In the genomic region with DNA sequence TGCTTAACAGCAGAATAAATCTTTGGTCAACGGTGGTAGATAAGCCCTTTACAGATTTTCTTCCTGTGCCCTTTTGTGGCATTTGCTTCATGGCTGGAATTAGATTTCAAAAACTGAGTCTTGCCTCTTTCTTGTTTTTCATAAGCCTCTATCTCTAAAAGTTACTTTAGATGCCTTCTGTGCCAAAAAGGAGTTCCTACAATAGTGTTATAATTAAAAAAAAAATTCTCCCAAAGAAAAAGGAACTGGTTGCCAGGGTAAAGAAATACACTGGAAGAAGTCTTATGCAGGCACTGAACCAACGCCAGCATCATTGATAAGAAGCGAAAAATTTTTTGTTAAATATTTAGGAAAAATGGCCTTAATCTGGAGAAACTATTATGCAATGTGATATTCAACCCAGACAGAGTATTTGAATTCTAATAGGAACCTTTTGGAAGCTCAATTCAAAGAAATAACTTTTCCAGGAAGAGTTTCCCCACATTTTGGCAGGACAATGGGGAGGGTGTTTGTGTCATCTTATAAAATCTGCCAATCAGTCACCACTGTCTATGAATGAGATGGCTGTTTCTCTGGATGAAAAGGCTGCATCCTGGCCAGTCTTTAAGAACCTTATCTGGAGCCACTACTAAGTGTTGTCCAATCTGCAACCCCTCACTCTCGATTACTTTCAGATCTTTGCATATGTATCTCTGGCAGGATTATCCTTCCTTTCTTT, we compare ENCODE assay signal across 37 cellular contexts.
"Had no signal": no experiment of that assay in that cellular context is flagged by ENCODE, and none has a peak within 500 bp of the region (broad histone marks: within the 10 kb centered on the region; RNA-seq: fewer than 3 reads in every experiment).

No MANE protein-coding gene starts in this region.

- ATAC-seq: activated CD8-positive, alpha-beta memory T cell treated with anti-CD3 and anti-CD28 coated beads, Interleukin-2, amount 10 ng/mL, durations not matched to agents 7 days and 5 days; body of pancreas; PC-3 had no signal

- H3K27ac ChIP-seq: body of pancreas, breast epithelium, KMS-11, Peyer's patch, VCaP had no signal

- H3K4me1 ChIP-seq: body of pancreas, breast epithelium, Peyer's patch had no signal

- H3K9me3 ChIP-seq: body of pancreas, breast epithelium, Peyer's patch had no signal

- H3K4me3 ChIP-seq: body of pancreas, breast epithelium, Peyer's patch had no signal

- DNase-seq: activated B cell treated with CpG ODN at 0.5 μM for 24 hours; activated CD4-positive, alpha-beta memory T cell treated with anti-CD3 and anti-CD28 coated beads, Interleukin-2, amount 10 ng/mL, durations not matched to agents 7 days and 5 days; activated CD4-positive, alpha-beta T cell treated with anti-CD3 and anti-CD28 coated beads for 4 hours; activated CD4-positive, CD25-positive, alpha-beta regulatory T cell treated with anti-CD3 and anti-CD28 coated beads, Interleukin-2, amount 50 U/mL, for 72 hours; activated CD8-positive, alpha-beta memory T cell treated with anti-CD3 and anti-CD28 coated beads for 24 hours; activated CD8-positive, alpha-beta memory T cell treated with anti-CD3 and anti-CD28 coated beads, Interleukin-2, amount 10 ng/mL, durations not matched to agents 7 days and 5 days; activated CD8-positive, alpha-beta memory T cell treated with anti-CD3 and anti-CD28 coated beads, Interleukin-2, amount 50 U/mL, for 48 hours; activated effector memory CD4-positive, alpha-beta T cell treated with Interleukin-2 at 50 U/mL for 16 hours; activated naive CD4-positive, alpha-beta T cell; activated naive CD8-positive, alpha-beta T cell treated with anti-CD3 and anti-CD28 coated beads, Interleukin-2, amount 10 ng/mL, durations not matched to agents 7 days and 5 days; activated T-cell treated with anti-CD3 and anti-CD28 coated beads, Interleukin-2, amount 50 U/mL, for 48 hours; amygdala; body of pancreas; caudate nucleus; MM.1S; MV-4-11; NCI-H1092; NCI-H1436 treated with DMSO at 0.1 percent for 48 hours; NCI-H187; NCI-H2029 treated with DMSO at 0.1 percent for 48 hours; NCI-H2107; NCI-H2171; NCI-H510A; NCI-H526; NCI-H748 treated with DMSO at 0.1 percent for 48 hours; NK-92 treated with Interleukin-12 subunit alpha and Interleukin-12 subunit beta, amount 100 ng/mL, for 24 hours; PC-3; Peyer's patch; RPMI8226; SW 1271; T-helper 1 cell; T-helper 2 cell; T-helper 9 cell had no signal

- H3K27me3 ChIP-seq: body of pancreas, breast epithelium, Peyer's patch had no signal

- FAIRE-seq: astrocyte had no signal

- H3K36me3 ChIP-seq: breast epithelium, Peyer's patch had no signal
